Comparison of ENCODE assay signal across 22 cellular contexts in genomic region chr20:14992071-14992654, GRCh38.
DNase-seq lines count a peak whose midpoint lies in the region; ATAC-seq, FAIRE-seq and TF ChIP-seq lines count a peak whose summit lies in the region.
"Had no signal": no experiment of that assay in that cellular context is flagged by ENCODE, and none has a peak within 500 bp of the region (broad histone marks: within the 10 kb centered on the region; RNA-seq: fewer than 3 reads in every experiment).

No MANE protein-coding gene starts in this region.

- no peaks in the 10 kb centered on the region for H3K36me3 Mint-ChIP-seq in astrocyte (ENCODE audit: low read depth, unreplicated experiment)
- H3K36me3 Mint-ChIP-seq: activated naive CD8-positive, alpha-beta T cell treated with anti-CD3 and anti-CD28 coated beads, Interleukin-2, amount 10 ng/mL, durations not matched to agents 7 days and 5 days had no signal

- H3K4me1 Mint-ChIP-seq in astrocyte (ENCODE audit: low read depth, unreplicated experiment): peaks cover 9% of the 10 kb centered on the region
- H3K4me1 Mint-ChIP-seq: activated naive CD8-positive, alpha-beta T cell treated with anti-CD3 and anti-CD28 coated beads, Interleukin-2, amount 10 ng/mL, durations not matched to agents 7 days and 5 days; natural killer cell; stimulated activated naive CD8-positive, alpha-beta T cell treated with anti-CD3 and anti-CD28 coated beads, Interleukin-15, amount 100 ng/mL, for 72 hours had no signal

- no peak overlapping the region for H3K4me2 ChIP-seq in astrocyte (ENCODE audit: low read length)

- H3K4me1 ChIP-seq in astrocyte (ENCODE audit: insufficient read depth, low read length): no peaks in the 10 kb centered on the region
- H3K4me1 ChIP-seq: foreskin keratinocyte, HAP-1 had no signal

- no peaks in the 10 kb centered on the region for H3K36me3 ChIP-seq in astrocyte (ENCODE audit: insufficient read depth, low read length)
- H3K36me3 ChIP-seq: HAP-1 had no signal

- no peak for TF ChIP-seq CTCF in astrocyte (IDR thresholded peaks at IDR 0.05; ENCODE audit: insufficient read depth, low read depth, low read length)
- TF ChIP-seq CTCF in fibroblast of pulmonary artery (IDR thresholded peaks at IDR 0.05; ENCODE audit: low read length, missing control alignments): no peak

- H3K27me3 ChIP-seq in astrocyte (ENCODE audit: insufficient read depth, low read length): no peaks in the 10 kb centered on the region
- H3K27me3 ChIP-seq: foreskin keratinocyte had no signal

- no peaks in the 10 kb centered on the region for H3K27me3 Mint-ChIP-seq in astrocyte (ENCODE audit: low read depth, unreplicated experiment)
- H3K27me3 Mint-ChIP-seq: activated naive CD8-positive, alpha-beta T cell treated with anti-CD3 and anti-CD28 coated beads, Interleukin-2, amount 10 ng/mL, durations not matched to agents 7 days and 5 days; stimulated activated naive CD8-positive, alpha-beta T cell treated with anti-CD3 and anti-CD28 coated beads, Interleukin-15, amount 100 ng/mL, for 72 hours had no signal

- H3K79me2 ChIP-seq in astrocyte (ENCODE audit: insufficient read depth, low read length): no peaks in the 10 kb centered on the region

- no peak overlapping the region for H3K27ac ChIP-seq in astrocyte (ENCODE audit: low read depth, low read length)
- H3K27ac ChIP-seq: foreskin keratinocyte had no signal

- no peak overlapping the region for H2AFZ ChIP-seq in astrocyte (ENCODE audit: low read depth, low read length)

- H3K4me3 ChIP-seq in astrocyte (ENCODE audit: insufficient read depth, low read depth, low read length): no peak overlapping the region
- H3K4me3 ChIP-seq in fibroblast of pulmonary artery (replicated peaks; ENCODE audit: low read depth, low read length): no peak overlapping the region
- H3K4me3 ChIP-seq: GM12878, HAP-1 had no signal

- H3K9me3 Mint-ChIP-seq in astrocyte (ENCODE audit: unreplicated experiment): no peaks in the 10 kb centered on the region
- H3K9me3 Mint-ChIP-seq: activated naive CD8-positive, alpha-beta T cell treated with anti-CD3 and anti-CD28 coated beads, Interleukin-2, amount 10 ng/mL, durations not matched to agents 7 days and 5 days had no signal

- no peak for FAIRE-seq in astrocyte (lab: Jason Lieb, UNC)
- FAIRE-seq: G401.6, GM12878, RCC 7860 had no signal

- H3K4me3 Mint-ChIP-seq in astrocyte (ENCODE audit: unreplicated experiment): no peak overlapping the region
- H3K4me3 Mint-ChIP-seq: activated naive CD8-positive, alpha-beta T cell treated with anti-CD3 and anti-CD28 coated beads, Interleukin-2, amount 10 ng/mL, durations not matched to agents 7 days and 5 days; natural killer cell; stimulated activated naive CD8-positive, alpha-beta T cell treated with anti-CD3 and anti-CD28 coated beads, Interleukin-15, amount 100 ng/mL, for 72 hours had no signal

- H4K20me1 ChIP-seq in astrocyte (ENCODE audit: insufficient read depth, low read length): no peaks in the 10 kb centered on the region

- no peaks in the 10 kb centered on the region for H3K9me3 ChIP-seq in astrocyte (ENCODE audit: insufficient read depth, low read depth, low read length)
- H3K9me3 ChIP-seq: HAP-1 had no signal

- DNase-seq in HT1080 (ENCODE audit: low read depth) (peak; percentile 8), astrocyte (ENCODE audit: low read depth) (peak; percentile 32), fibroblast of pulmonary artery (ENCODE audit: low read depth) (peak; percentile 74), NCI-H1092 (lab: John Stamatoyannopoulos, UW) (no peak), CD1c-positive myeloid dendritic cell (ENCODE audit: extremely low spot score) (no peak), DMS153 treated with DMSO at 0.1 percent for 48 hours (lab: John Stamatoyannopoulos, UW; ENCODE audit: unreplicated experiment) (no peak)
- DNase-seq: activated naive CD8-positive, alpha-beta T cell treated with anti-CD3 and anti-CD28 coated beads, Interleukin-2, amount 10 ng/mL, durations not matched to agents 7 days and 5 days; C1 segment of cervical spinal cord; central memory CD4-positive, alpha-beta T cell; hypothalamus; IMR-90; mesenchymal stem cell; natural killer cell; NCI-H1694 treated with DMSO at 0.1 percent for 48 hours; stimulated activated naive CD8-positive, alpha-beta T cell treated with anti-CD3 and anti-CD28 coated beads, Interleukin-15, amount 100 ng/mL, for 72 hours had no signal

- H3K9ac ChIP-seq in astrocyte (ENCODE audit: low read length): no peak overlapping the region

- no peak overlapping the region for H3K27ac Mint-ChIP-seq in astrocyte (ENCODE audit: unreplicated experiment)
- H3K27ac Mint-ChIP-seq: activated naive CD8-positive, alpha-beta T cell treated with anti-CD3 and anti-CD28 coated beads, Interleukin-2, amount 10 ng/mL, durations not matched to agents 7 days and 5 days; activated T-helper 2 cell treated with anti-CD3 and anti-CD28 coated beads, Interferon-gamma antibody, Interleukin-2, Interleukin-4, amounts not matched to agents 10 μg/mL and 5 μg/mL and 100 μg/mL, durations not matched to agents 14 hours and 24 hours and 36 hours; natural killer cell; stimulated activated naive CD8-positive, alpha-beta T cell treated with anti-CD3 and anti-CD28 coated beads, Interleukin-15, amount 100 ng/mL, for 72 hours had no signal

- no peak for ATAC-seq in GM21529 (IDR thresholded peaks at IDR 0.05; ENCODE audit: unreplicated experiment)
- ATAC-seq: foreskin keratinocyte; GM12878; natural killer cell; stimulated activated naive CD8-positive, alpha-beta T cell treated with anti-CD3 and anti-CD28 coated beads, Interleukin-15, amount 100 ng/mL, for 72 hours had no signal

Comparison
In these comparisons a context has a peak if more than half of its experiments do, and no peak if none do; other contexts are left out.
1. DNase-seq: peak in HT1080 (single experiment), astrocyte (single experiment) and fibroblast of pulmonary artery (single experiment); none in NCI-H1092 (single experiment), CD1c-positive myeloid dendritic cell (single experiment) and DMS153 treated with DMSO at 0.1 percent for 48 hours (single experiment).